Comparison of ENCODE assay signal across 7 cellular contexts in the genomic region with DNA sequence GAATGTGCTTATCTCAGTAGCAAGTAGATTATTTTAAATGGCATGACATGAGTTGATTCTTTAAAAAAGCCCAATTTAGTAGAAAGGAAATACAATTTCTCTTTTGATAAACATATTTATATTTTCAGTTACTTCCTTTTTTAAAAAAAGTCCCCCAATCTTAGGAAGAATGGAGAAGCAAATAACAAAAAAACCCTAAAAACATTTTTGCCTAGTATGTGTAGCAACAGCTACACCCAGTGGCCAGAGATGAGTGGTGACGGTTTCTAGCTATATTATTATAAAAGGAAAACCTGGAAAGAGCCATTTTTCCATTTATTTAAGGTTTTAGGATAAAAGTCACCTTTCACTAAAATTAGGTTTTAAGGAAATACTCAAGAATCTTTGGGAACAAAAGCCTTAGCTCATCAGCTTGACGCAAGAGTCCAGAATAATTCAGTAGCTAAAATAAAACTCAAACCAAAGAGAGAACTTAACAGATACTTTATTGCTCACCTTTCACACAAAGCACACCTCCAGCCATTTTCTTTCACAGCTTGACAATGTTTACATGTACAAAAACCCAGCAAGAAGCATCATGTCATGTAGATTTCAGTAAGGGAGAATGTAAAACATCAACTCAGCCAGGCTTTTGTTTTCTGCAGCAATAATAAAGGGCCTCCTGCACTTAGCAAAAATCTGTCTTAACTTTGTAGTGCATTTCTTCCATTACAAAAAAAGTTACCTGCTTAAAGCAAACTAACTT. TPM values are rescaled to one million over a fixed set of nuclear protein-coding genes. Genes with fewer than 3 reads are reported as not detected.
A peak's percentile ranks its signal among the peaks of the same experiment; 100 is the strongest.
DNase-seq lines count a peak whose midpoint lies in the region; ATAC-seq and TF ChIP-seq lines count a peak whose summit lies in the region.

No MANE protein-coding gene starts in this region.

- H3K4me1 ChIP-seq in sigmoid colon, result peaks cover 0 to 22% (median 10%) of the 10 kb centered on the region in 4 donors

- H3K4me1 Mint-ChIP-seq in activated B cell treated with CpG ODN at 0.5 μM for 24 hours, result peaks cover 24% of the 10 kb centered on the region
- H3K4me1 Mint-ChIP-seq in glutamatergic neuron (ENCODE audit: low read depth, unreplicated experiment), result peaks cover 3% of the 10 kb centered on the region

- TF ChIP-seq POLR2A in sigmoid colon (IDR thresholded peaks at IDR 0.05), result no peak

- peak overlapping the region; percentile 71 for H3K27ac Mint-ChIP-seq in activated B cell treated with CpG ODN at 0.5 μM for 24 hours
- no peak overlapping the region for H3K27ac Mint-ChIP-seq in glutamatergic neuron (ENCODE audit: unreplicated experiment)

- intact Hi-C loops in activated B cell treated with CpG ODN at 0.5 μM for 24 hours (cut with micrococcal nuclease), result loop anchor here (1.0 to 5.0 kb wide), 11 partner anchors 51 to 1029 kb away; a partner anchor contains a TSS
- intact Hi-C loops in sigmoid colon (cut with DNase I), result loop anchor here (5.0 kb wide), 3 partner anchors 106 to 636 kb away; a partner anchor contains a TSS

- peak overlapping the region in 1 of 4 donors; percentile 18 for H3K27ac ChIP-seq in sigmoid colon

- H3K9me3 Mint-ChIP-seq in activated B cell treated with CpG ODN at 0.5 μM for 24 hours (no peaks in the 10 kb centered on the region), glutamatergic neuron (ENCODE audit: unreplicated experiment) (no peaks in the 10 kb centered on the region)

- H3K27me3 Mint-ChIP-seq in activated B cell treated with CpG ODN at 0.5 μM for 24 hours, result no peaks in the 10 kb centered on the region
- peaks cover 5% of the 10 kb centered on the region for H3K27me3 Mint-ChIP-seq in glutamatergic neuron (ENCODE audit: unreplicated experiment)

- peak; percentile 3 for DNase-seq in DMS 273 treated with DMSO at 0.1 percent for 48 hours (lab: John Stamatoyannopoulos, UW)
- DNase-seq in LNCaP clone FGC (ENCODE audit: low read depth), result no peak
- DNase-seq in activated B cell treated with CpG ODN at 0.5 μM for 24 hours, result no peak
- DNase-seq in glutamatergic neuron, result no peak
- no peak for DNase-seq in sigmoid colon
- no peak for DNase-seq in NCI-H510A treated with DMSO at 0.1 percent for 48 hours (lab: John Stamatoyannopoulos, UW)

- WGBS in sigmoid colon, 2 donors, result 8 to 26% methylated on average over 2 of the region's 2 CpGs

- no peak for TF ChIP-seq EP300 in sigmoid colon (IDR thresholded peaks at IDR 0.05)

- H3K4me3 Mint-ChIP-seq in activated B cell treated with CpG ODN at 0.5 μM for 24 hours (no peak overlapping the region), glutamatergic neuron (ENCODE audit: unreplicated experiment) (no peak overlapping the region)

- ATAC-seq in GM19035 (IDR thresholded peaks at IDR 0.05; ENCODE audit: unreplicated experiment) (peak; percentile 59), activated B cell treated with CpG ODN at 0.5 μM for 24 hours (ENCODE audit: low read depth) (peak; percentile 71)

- TF ChIP-seq CTCF in LNCaP clone FGC (IDR thresholded peaks at IDR 0.05; ENCODE audit: control insufficient read depth, extremely low read depth, insufficient read depth) (peak; percentile 60), activated B cell treated with CpG ODN at 0.5 μM for 24 hours (IDR thresholded peaks at IDR 0.05) (peak; percentile 93), glutamatergic neuron (IDR thresholded peaks at IDR 0.05; ENCODE audit: partially characterized antibody, unreplicated experiment) (peak; percentile 69), sigmoid colon (IDR thresholded peaks at IDR 0.05) (peak; percentile 39 to 73 (median 62))

- CTCF ChIA-PET in activated B cell treated with CpG ODN at 0.5 μM for 24 hours (lab: Charles Lee), result interaction anchor here (0.6 to 3.6 kb wide), 41 partner anchors 10 to 955 kb away, joined by 3 to 63 read pairs (median 4); a partner anchor contains a TSS

- H3K36me3 ChIP-seq in sigmoid colon, result peaks cover 8 to 31% (median 14%) of the 10 kb centered on the region in 4 donors

- H3K9me3 ChIP-seq in sigmoid colon, result no peaks in the 10 kb centered on the region

- no peaks in the 10 kb centered on the region for H3K27me3 ChIP-seq in sigmoid colon

- no peak overlapping the region for H3K4me3 ChIP-seq in LNCaP clone FGC (ENCODE audit: low read depth, low read length)
- H3K4me3 ChIP-seq in sigmoid colon, result no peak overlapping the region

- peaks cover 40% of the 10 kb centered on the region for H3K36me3 Mint-ChIP-seq in activated B cell treated with CpG ODN at 0.5 μM for 24 hours (ENCODE audit: low read depth)
- H3K36me3 Mint-ChIP-seq in glutamatergic neuron (ENCODE audit: unreplicated experiment), result no peaks in the 10 kb centered on the region

- POLR2A ChIA-PET in activated B cell treated with CpG ODN at 0.5 μM for 24 hours (lab: Charles Lee), result interaction anchor here (0.6 to 2.3 kb wide), 5 partner anchors 16 to 501 kb away, joined by 3 to 23 read pairs (median 6); a partner anchor contains a TSS

RNA-seq across cellular contexts. Expression of a gene that starts 15.7 kb away (rescaled TPM):
- total RNA-seq in activated B cell treated with CpG ODN at 0.5 μM for 24 hours (30.2 and 40.5 TPM in 2 replicates), glutamatergic neuron (ENCODE audit: unreplicated experiment) (38.9 TPM), sigmoid colon (10 to 100 TPM; 19.9 to 53.2 (median 21.3) TPM)
- 10 to 100 TPM; 11.8 to 28.6 (median 16.8) TPM for polyA plus RNA-seq in sigmoid colon
